In genomic region chr2:181957668-181958067, GRCh38 we compare ENCODE assay signal across 1 cellular context.
TF ChIP-seq lines count a peak whose summit lies in the region.

No MANE protein-coding gene starts in this region.

TF ChIP-seq in HCT116, 20 proteins besides CTCF, POLR2A, EP300 and RAD21 (continued from another document):
- no peak for TF ChIP-seq REST (IDR thresholded peaks at IDR 0.05; ENCODE audit: low read depth)
- peak; percentile 3 for TF ChIP-seq YY1 (IDR thresholded peaks at IDR 0.05; ENCODE audit: extremely low read depth, insufficient replicate concordance, low read depth, low read length)
- no peak for TF ChIP-seq ZFX (IDR thresholded peaks at IDR 0.05)
- peak; percentile 57 for TF ChIP-seq SP1 (IDR thresholded peaks at IDR 0.05; ENCODE audit: low read depth)
- TF ChIP-seq FOSL1 (IDR thresholded peaks at IDR 0.05; ENCODE audit: low read depth) = peak; percentile 67
- TF ChIP-seq EGR1 (IDR thresholded peaks at IDR 0.05; ENCODE audit: low read depth) = no peak
- TF ChIP-seq CBX3 (IDR thresholded peaks at IDR 0.05; ENCODE audit: low read depth) = peak; percentile 63; the same call in 1 of the 2 replicates
- no peak for TF ChIP-seq ZNF274 (IDR thresholded peaks at IDR 0.05; ENCODE audit: low read depth, low read length)
- peak; percentile 60; the same call in 1 of the 2 replicates for TF ChIP-seq JUND (IDR thresholded peaks at IDR 0.05)
- no peak for TF ChIP-seq ATF3 (IDR thresholded peaks at IDR 0.05)
- no peak for TF ChIP-seq SIN3A (IDR thresholded peaks at IDR 0.05; ENCODE audit: low read depth)
- TF ChIP-seq, protein P1, sequence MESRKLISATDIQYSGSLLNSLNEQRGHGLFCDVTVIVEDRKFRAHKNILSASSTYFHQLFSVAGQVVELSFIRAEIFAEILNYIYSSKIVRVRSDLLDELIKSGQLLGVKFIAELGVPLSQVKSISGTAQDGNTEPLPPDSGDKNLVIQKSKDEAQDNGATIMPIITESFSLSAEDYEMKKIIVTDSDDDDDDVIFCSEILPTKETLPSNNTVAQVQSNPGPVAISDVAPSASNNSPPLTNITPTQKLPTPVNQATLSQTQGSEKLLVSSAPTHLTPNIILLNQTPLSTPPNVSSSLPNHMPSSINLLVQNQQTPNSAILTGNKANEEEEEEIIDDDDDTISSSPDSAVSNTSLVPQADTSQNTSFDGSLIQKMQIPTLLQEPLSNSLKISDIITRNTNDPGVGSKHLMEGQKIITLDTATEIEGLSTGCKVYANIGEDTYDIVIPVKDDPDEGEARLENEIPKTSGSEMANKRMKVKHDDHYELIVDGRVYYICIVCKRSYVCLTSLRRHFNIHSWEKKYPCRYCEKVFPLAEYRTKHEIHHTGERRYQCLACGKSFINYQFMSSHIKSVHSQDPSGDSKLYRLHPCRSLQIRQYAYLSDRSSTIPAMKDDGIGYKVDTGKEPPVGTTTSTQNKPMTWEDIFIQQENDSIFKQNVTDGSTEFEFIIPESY (IDR thresholded peaks at IDR 0.05; ENCODE audit: extremely low read depth, insufficient replicate concordance, low read length) = no peak
- no peak for TF ChIP-seq EZH2phosphoT487 (IDR thresholded peaks at IDR 0.05; ENCODE audit: borderline replicate concordance)
- TF ChIP-seq SRF (IDR thresholded peaks at IDR 0.05; ENCODE audit: low read depth) = no peak
